Comparison of ENCODE assay signal across 1 cellular context in genomic region chr10:113616244-113617074, GRCh38.
A peak's percentile ranks its signal among the peaks of the same experiment; 100 is the strongest.
TF ChIP-seq lines count a peak whose summit lies in the region.

No MANE protein-coding gene starts in this region.

TF ChIP-seq in HCT116, 20 proteins besides CTCF, POLR2A, EP300 and RAD21 (continued from another document):
- TF ChIP-seq REST (IDR thresholded peaks at IDR 0.05; ENCODE audit: low read depth) (no peak), CBX3 (IDR thresholded peaks at IDR 0.05; ENCODE audit: low read depth) (no peak), YY1 (IDR thresholded peaks at IDR 0.05; ENCODE audit: extremely low read depth, insufficient replicate concordance, low read depth, low read length) (peak; percentile 15)
